In the genomic region with DNA sequence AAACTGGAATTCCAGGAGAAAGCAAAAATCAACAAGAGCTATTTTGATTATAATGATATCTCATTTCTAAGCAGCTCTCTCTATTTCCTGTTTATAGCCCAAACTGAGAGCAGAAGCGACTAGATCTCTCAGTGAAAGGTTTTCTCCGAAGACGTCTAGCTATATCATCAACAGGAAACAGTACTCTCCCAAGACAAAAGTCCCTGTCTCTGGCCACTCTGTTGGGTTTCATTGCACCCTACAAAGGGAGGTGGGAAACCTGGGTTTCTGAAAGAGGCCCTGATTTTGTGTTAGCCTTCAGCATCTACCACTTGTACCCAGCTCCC, we compare ENCODE assay signal across 1 cellular context.
TF ChIP-seq lines count a peak whose summit lies in the region.

No MANE protein-coding gene starts in this region.

TF ChIP-seq in WTC11, 78 proteins besides CTCF, POLR2A, EP300 and RAD21 (continued from another document):
- TF ChIP-seq, protein P1, sequence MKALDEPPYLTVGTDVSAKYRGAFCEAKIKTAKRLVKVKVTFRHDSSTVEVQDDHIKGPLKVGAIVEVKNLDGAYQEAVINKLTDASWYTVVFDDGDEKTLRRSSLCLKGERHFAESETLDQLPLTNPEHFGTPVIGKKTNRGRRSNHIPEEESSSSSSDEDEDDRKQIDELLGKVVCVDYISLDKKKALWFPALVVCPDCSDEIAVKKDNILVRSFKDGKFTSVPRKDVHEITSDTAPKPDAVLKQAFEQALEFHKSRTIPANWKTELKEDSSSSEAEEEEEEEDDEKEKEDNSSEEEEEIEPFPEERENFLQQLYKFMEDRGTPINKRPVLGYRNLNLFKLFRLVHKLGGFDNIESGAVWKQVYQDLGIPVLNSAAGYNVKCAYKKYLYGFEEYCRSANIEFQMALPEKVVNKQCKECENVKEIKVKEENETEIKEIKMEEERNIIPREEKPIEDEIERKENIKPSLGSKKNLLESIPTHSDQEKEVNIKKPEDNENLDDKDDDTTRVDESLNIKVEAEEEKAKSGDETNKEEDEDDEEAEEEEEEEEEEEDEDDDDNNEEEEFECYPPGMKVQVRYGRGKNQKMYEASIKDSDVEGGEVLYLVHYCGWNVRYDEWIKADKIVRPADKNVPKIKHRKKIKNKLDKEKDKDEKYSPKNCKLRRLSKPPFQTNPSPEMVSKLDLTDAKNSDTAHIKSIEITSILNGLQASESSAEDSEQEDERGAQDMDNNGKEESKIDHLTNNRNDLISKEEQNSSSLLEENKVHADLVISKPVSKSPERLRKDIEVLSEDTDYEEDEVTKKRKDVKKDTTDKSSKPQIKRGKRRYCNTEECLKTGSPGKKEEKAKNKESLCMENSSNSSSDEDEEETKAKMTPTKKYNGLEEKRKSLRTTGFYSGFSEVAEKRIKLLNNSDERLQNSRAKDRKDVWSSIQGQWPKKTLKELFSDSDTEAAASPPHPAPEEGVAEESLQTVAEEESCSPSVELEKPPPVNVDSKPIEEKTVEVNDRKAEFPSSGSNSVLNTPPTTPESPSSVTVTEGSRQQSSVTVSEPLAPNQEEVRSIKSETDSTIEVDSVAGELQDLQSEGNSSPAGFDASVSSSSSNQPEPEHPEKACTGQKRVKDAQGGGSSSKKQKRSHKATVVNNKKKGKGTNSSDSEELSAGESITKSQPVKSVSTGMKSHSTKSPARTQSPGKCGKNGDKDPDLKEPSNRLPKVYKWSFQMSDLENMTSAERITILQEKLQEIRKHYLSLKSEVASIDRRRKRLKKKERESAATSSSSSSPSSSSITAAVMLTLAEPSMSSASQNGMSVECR (CRISPR knock-in tag; IDR thresholded peaks at IDR 0.05; ENCODE audit: borderline replicate concordance): no peak
- TF ChIP-seq GTF2I (CRISPR knock-in tag; conservative IDR thresholded peaks at IDR 0.05): no peak
- TF ChIP-seq TCF7 (CRISPR knock-in tag; IDR thresholded peaks at IDR 0.05; ENCODE audit: low read depth): no peak
- TF ChIP-seq, protein P2, sequence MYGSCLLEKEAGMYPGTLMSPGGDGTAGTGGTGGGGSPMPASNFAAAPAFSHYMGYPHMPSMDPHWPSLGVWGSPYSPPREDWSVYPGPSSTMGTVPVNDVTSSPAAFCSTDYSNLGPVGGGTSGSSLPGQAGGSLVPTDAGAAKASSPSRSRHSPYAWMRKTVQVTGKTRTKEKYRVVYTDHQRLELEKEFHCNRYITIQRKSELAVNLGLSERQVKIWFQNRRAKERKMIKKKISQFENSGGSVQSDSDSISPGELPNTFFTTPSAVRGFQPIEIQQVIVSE (CRISPR knock-in tag; IDR thresholded peaks at IDR 0.05; ENCODE audit: borderline replicate concordance): no peak
- no peak for TF ChIP-seq SOX15 (CRISPR knock-in tag; IDR thresholded peaks at IDR 0.05)
- no peak for TF ChIP-seq PRRX2 (CRISPR knock-in tag; IDR thresholded peaks at IDR 0.05)
- TF ChIP-seq, protein P3, sequence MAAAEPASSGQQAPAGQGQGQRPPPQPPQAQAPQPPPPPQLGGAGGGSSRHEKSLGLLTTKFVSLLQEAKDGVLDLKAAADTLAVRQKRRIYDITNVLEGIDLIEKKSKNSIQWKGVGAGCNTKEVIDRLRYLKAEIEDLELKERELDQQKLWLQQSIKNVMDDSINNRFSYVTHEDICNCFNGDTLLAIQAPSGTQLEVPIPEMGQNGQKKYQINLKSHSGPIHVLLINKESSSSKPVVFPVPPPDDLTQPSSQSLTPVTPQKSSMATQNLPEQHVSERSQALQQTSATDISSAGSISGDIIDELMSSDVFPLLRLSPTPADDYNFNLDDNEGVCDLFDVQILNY (CRISPR knock-in tag; IDR thresholded peaks at IDR 0.05): no peak
- TF ChIP-seq ESRRA (CRISPR knock-in tag; IDR thresholded peaks at IDR 0.05; ENCODE audit: borderline replicate concordance): no peak
- no peak for TF ChIP-seq HMGA2 (CRISPR knock-in tag; IDR thresholded peaks at IDR 0.05)
